In the genomic region with DNA sequence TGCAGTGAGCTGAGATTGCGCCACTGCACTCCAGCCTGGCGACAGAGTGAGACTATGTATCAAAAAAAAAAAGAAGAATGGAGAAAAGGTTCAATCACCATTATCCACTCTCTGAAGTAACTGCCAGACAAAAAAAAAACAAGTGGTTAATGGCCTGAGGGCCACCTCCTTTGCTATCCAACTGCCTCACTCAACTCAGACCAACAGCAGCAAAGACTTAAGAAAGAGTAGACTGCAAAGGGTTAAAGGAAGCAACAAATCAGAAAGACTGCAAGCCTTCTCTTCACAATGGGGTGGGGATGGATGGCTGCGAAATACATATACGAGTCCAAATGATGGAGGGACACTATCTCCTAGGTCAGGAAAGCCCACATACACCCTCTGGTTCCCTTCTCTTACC, we compare ENCODE assay signal across 15 cellular contexts. TPM values are rescaled to one million over a fixed set of nuclear protein-coding genes. Genes with fewer than 3 reads are reported as not detected.
A peak's percentile ranks its signal among the peaks of the same experiment; 100 is the strongest.
DNase-seq lines count a peak whose midpoint lies in the region; ATAC-seq and TF ChIP-seq lines count a peak whose summit lies in the region.
"Had no signal": no experiment of that assay in that cellular context is flagged by ENCODE, and none has a peak within 500 bp of the region (broad histone marks: within the 10 kb centered on the region; RNA-seq: fewer than 3 reads in every experiment).

No MANE protein-coding gene starts in this region.

- H3K4me3 ChIP-seq in sigmoid colon (no peak overlapping the region), right atrium auricular region (no peak overlapping the region)

- H3K9me3 ChIP-seq in sigmoid colon (no peaks in the 10 kb centered on the region), right atrium auricular region (no peaks in the 10 kb centered on the region)
- H3K9me3 ChIP-seq: Caco-2 had no signal

- H3K4me3 Mint-ChIP-seq in activated CD4-positive, alpha-beta T cell treated with anti-CD3 and anti-CD28 coated beads, Interleukin-2, amount 10 ng/mL, durations not matched to agents 7 days and 5 days: peak overlapping the region; percentile 1
- no peak overlapping the region for H3K4me3 Mint-ChIP-seq in activated CD4-positive, alpha-beta T cell treated with anti-CD3 and anti-CD28 coated beads for 36 hours
- peak overlapping the region in 3 of 5 experiments; percentile 14 to 71 (median 33) for H3K4me3 Mint-ChIP-seq in brain
- H3K4me3 Mint-ChIP-seq: CD14-positive monocyte had no signal

- H3K27ac Mint-ChIP-seq in activated CD4-positive, alpha-beta T cell treated with anti-CD3 and anti-CD28 coated beads, Interleukin-2, amount 10 ng/mL, durations not matched to agents 7 days and 5 days: peak overlapping the region; percentile 46
- no peak overlapping the region for H3K27ac Mint-ChIP-seq in activated CD4-positive, alpha-beta T cell treated with anti-CD3 and anti-CD28 coated beads for 36 hours
- no peak overlapping the region for H3K27ac Mint-ChIP-seq in brain

- no peaks in the 10 kb centered on the region for H3K9me3 Mint-ChIP-seq in activated CD4-positive, alpha-beta T cell treated with anti-CD3 and anti-CD28 coated beads, Interleukin-2, amount 10 ng/mL, durations not matched to agents 7 days and 5 days
- H3K9me3 Mint-ChIP-seq in activated CD4-positive, alpha-beta T cell treated with anti-CD3 and anti-CD28 coated beads for 36 hours (ENCODE audit: low read depth): no peaks in the 10 kb centered on the region
- no peaks in the 10 kb centered on the region for H3K9me3 Mint-ChIP-seq in brain
- H3K9me3 Mint-ChIP-seq: CD14-positive monocyte had no signal

- peaks cover 36% of the 10 kb centered on the region for H3K4me1 Mint-ChIP-seq in activated CD4-positive, alpha-beta T cell treated with anti-CD3 and anti-CD28 coated beads, Interleukin-2, amount 10 ng/mL, durations not matched to agents 7 days and 5 days
- H3K4me1 Mint-ChIP-seq in activated CD4-positive, alpha-beta T cell treated with anti-CD3 and anti-CD28 coated beads for 36 hours: peaks cover 29% of the 10 kb centered on the region
- H3K4me1 Mint-ChIP-seq in brain: peaks cover 35% of the 10 kb centered on the region

- TF ChIP-seq CTCF in brain (conservative IDR thresholded peaks at IDR 0.05): no peak
- no peak for TF ChIP-seq CTCF in sigmoid colon (IDR thresholded peaks at IDR 0.05)
- no peak for TF ChIP-seq CTCF in right atrium auricular region (IDR thresholded peaks at IDR 0.05)

- intact Hi-C loops in activated CD4-positive, alpha-beta T cell treated with anti-CD3 and anti-CD28 coated beads for 36 hours (cut with DNase I, micrococcal nuclease): loop anchor here (5.0 to 10.0 kb wide), 3 partner anchors 79 to 189 kb away; partner anchors contain the start of gene SPAG4 (in 1 of the 2)
- intact Hi-C loops in sigmoid colon (cut with DNase I): loop anchor here (5.0 to 10.0 kb wide), 3 partner anchors 79 to 231 kb away; partner anchors contain the start of genes ERGIC3 and SPAG4

- POLR2A ChIA-PET in activated CD4-positive, alpha-beta T cell treated with anti-CD3 and anti-CD28 coated beads, Interleukin-2, amount 10 ng/mL, durations not matched to agents 7 days and 5 days (lab: Charles Lee): no interaction called here
- POLR2A ChIA-PET in activated CD4-positive, alpha-beta T cell treated with anti-CD3 and anti-CD28 coated beads for 36 hours (lab: Charles Lee): interaction anchor here (0.7 kb wide), 1 partner anchor 56 kb away, joined by 5 read pairs; no protein-coding TSS in a partner anchor

- no peak for DNase-seq in activated CD4-positive, alpha-beta T cell treated with anti-CD3 and anti-CD28 coated beads, Interleukin-2, amount 10 ng/mL, durations not matched to agents 7 days and 5 days
- DNase-seq in activated CD4-positive, alpha-beta T cell treated with anti-CD3 and anti-CD28 coated beads for 36 hours: no peak
- DNase-seq in sigmoid colon (peak; percentile 6), NCI-H1092 treated with DMSO at 0.1 percent for 48 hours (lab: John Stamatoyannopoulos, UW) (no peak), right atrium auricular region (ENCODE audit: low spot score) (no peak)
- DNase-seq: KG1, NCI-H1694 treated with DMSO at 0.1 percent for 48 hours, NCI-H2107, NCI-H510A treated with DMSO at 0.1 percent for 48 hours, NCI-H774, Right ventricle myocardium superior had no signal

- TF ChIP-seq EP300 in sigmoid colon (IDR thresholded peaks at IDR 0.05): no peak

- H3K27me3 ChIP-seq in sigmoid colon (no peaks in the 10 kb centered on the region), right atrium auricular region (no peaks in the 10 kb centered on the region)

- peaks cover 3 to 47% (median 10%) of the 10 kb centered on the region in 4 donors for H3K36me3 ChIP-seq in sigmoid colon
- peaks cover 37% of the 10 kb centered on the region for H3K36me3 ChIP-seq in right atrium auricular region

- H3K27me3 Mint-ChIP-seq in activated CD4-positive, alpha-beta T cell treated with anti-CD3 and anti-CD28 coated beads, Interleukin-2, amount 10 ng/mL, durations not matched to agents 7 days and 5 days: no peaks in the 10 kb centered on the region
- H3K27me3 Mint-ChIP-seq in activated CD4-positive, alpha-beta T cell treated with anti-CD3 and anti-CD28 coated beads for 36 hours: no peaks in the 10 kb centered on the region
- H3K27me3 Mint-ChIP-seq in brain: peaks cover 6% of the 10 kb centered on the region

- no peak overlapping the region for H3K27ac ChIP-seq in sigmoid colon
- no peak overlapping the region for H3K27ac ChIP-seq in right atrium auricular region
- H3K27ac ChIP-seq: 22Rv1 had no signal

- no peak for ATAC-seq in activated CD4-positive, alpha-beta T cell treated with anti-CD3 and anti-CD28 coated beads for 36 hours

- H3K36me3 Mint-ChIP-seq in activated CD4-positive, alpha-beta T cell treated with anti-CD3 and anti-CD28 coated beads, Interleukin-2, amount 10 ng/mL, durations not matched to agents 7 days and 5 days (ENCODE audit: low read depth): peaks cover 21% of the 10 kb centered on the region
- H3K36me3 Mint-ChIP-seq in activated CD4-positive, alpha-beta T cell treated with anti-CD3 and anti-CD28 coated beads for 36 hours (ENCODE audit: low read depth): peaks cover 37% of the 10 kb centered on the region
- peaks cover 23% of the 10 kb centered on the region for H3K36me3 Mint-ChIP-seq in brain

- H3K4me1 ChIP-seq in sigmoid colon (peaks cover 0 to 28% (median 24%) of the 10 kb centered on the region in 4 donors), right atrium auricular region (peaks cover 0 to 26% of the 10 kb centered on the region in 2 donors)

- TF ChIP-seq POLR2A in sigmoid colon (IDR thresholded peaks at IDR 0.05): no peak

- 93 to 95% methylated on average over 4 of the region's 4 CpGs for WGBS in sigmoid colon, 2 donors

- CTCF ChIA-PET in activated CD4-positive, alpha-beta T cell treated with anti-CD3 and anti-CD28 coated beads, Interleukin-2, amount 10 ng/mL, durations not matched to agents 7 days and 5 days (lab: Charles Lee): interaction anchor here (0.6 kb wide), 1 partner anchor 22 kb away, joined by 3 read pairs; no protein-coding TSS in a partner anchor
- CTCF ChIA-PET in activated CD4-positive, alpha-beta T cell treated with anti-CD3 and anti-CD28 coated beads for 36 hours (lab: Charles Lee): interaction anchor here (0.7 kb wide), 2 partner anchors 21 to 182 kb away, joined by 3 to 4 read pairs; no protein-coding TSS in a partner anchor

RNA-seq across cellular contexts. Expression of gene NFS1, which starts 3.2 kb away (rescaled TPM):
- total RNA-seq in activated CD4-positive, alpha-beta T cell treated with anti-CD3 and anti-CD28 coated beads, Interleukin-2, amount 10 ng/mL, durations not matched to agents 7 days and 5 days: 10 to 100 TPM; 33.2 to 36.6 TPM
- 10 to 100 TPM; 43.2 to 44.6 TPM for total RNA-seq in activated CD4-positive, alpha-beta T cell treated with anti-CD3 and anti-CD28 coated beads for 36 hours
- polyA plus RNA-seq in brain (ENCODE audit: insufficient read depth, low read depth, low replicate concordance) (44.4 TPM), sigmoid colon (10 to 100 TPM; 19.0 to 29.8 (median 19.2) TPM)
- total RNA-seq in sigmoid colon (10 to 100 TPM; 25.2 to 39.2 (median 32.3) TPM), right atrium auricular region (10 to 100 TPM; 24.6 to 38.7 TPM)

RNA-seq across cellular contexts. Expression of gene ROMO1, which starts 3.2 kb away (rescaled TPM):
- 100 to 1,000 TPM in 1 of 2 experiments, 10 to 100 TPM in 1; 55.0 to 103 TPM for total RNA-seq in activated CD4-positive, alpha-beta T cell treated with anti-CD3 and anti-CD28 coated beads, Interleukin-2, amount 10 ng/mL, durations not matched to agents 7 days and 5 days
- total RNA-seq in activated CD4-positive, alpha-beta T cell treated with anti-CD3 and anti-CD28 coated beads for 36 hours: 100 to 1,000 TPM in 1 of 2 experiments, 10 to 100 TPM in 1; 50.4 to 112 TPM
- 249 TPM for polyA plus RNA-seq in brain (ENCODE audit: insufficient read depth, low read depth, low replicate concordance)
- total RNA-seq in sigmoid colon: 100 to 1,000 TPM; 206 to 512 (median 398) TPM
- 100 to 1,000 TPM; 332 to 621 (median 592) TPM for polyA plus RNA-seq in sigmoid colon
- total RNA-seq in right atrium auricular region: 100 to 1,000 TPM; 263 to 409 TPM

RNA-seq across cellular contexts. Expression of gene CPNE1, which starts 31.3 kb away (rescaled TPM):
- total RNA-seq in activated CD4-positive, alpha-beta T cell treated with anti-CD3 and anti-CD28 coated beads, Interleukin-2, amount 10 ng/mL, durations not matched to agents 7 days and 5 days: 100 to 1,000 TPM; 252 to 256 TPM
- 100 to 1,000 TPM; 249 to 258 TPM for total RNA-seq in activated CD4-positive, alpha-beta T cell treated with anti-CD3 and anti-CD28 coated beads for 36 hours
- polyA plus RNA-seq in brain (ENCODE audit: insufficient read depth, low read depth, low replicate concordance) (337 TPM), sigmoid colon (100 to 1,000 TPM in 1 of 3 donors, 10 to 100 TPM in 2; 71.5 to 118 (median 76.8) TPM)
- total RNA-seq in sigmoid colon (100 to 1,000 TPM in 2 of 4 donors, 10 to 100 TPM in 2; 56.5 to 156 (median 90.1) TPM), right atrium auricular region (10 to 100 TPM; 39.2 to 60.4 TPM)

RNA-seq across cellular contexts. Expression of gene RBM12, which starts 31.3 kb away (rescaled TPM):
- total RNA-seq in activated CD4-positive, alpha-beta T cell treated with anti-CD3 and anti-CD28 coated beads, Interleukin-2, amount 10 ng/mL, durations not matched to agents 7 days and 5 days: 100 to 1,000 TPM; 121 to 127 TPM
- total RNA-seq in activated CD4-positive, alpha-beta T cell treated with anti-CD3 and anti-CD28 coated beads for 36 hours: 100 to 1,000 TPM; 122 to 148 TPM
- 40.6 TPM for polyA plus RNA-seq in brain (ENCODE audit: insufficient read depth, low read depth, low replicate concordance)
- 10 to 100 TPM; 24.6 to 26.4 (median 25.7) TPM for total RNA-seq in sigmoid colon
- polyA plus RNA-seq in sigmoid colon: 10 to 100 TPM; 10.2 to 23.1 (median 12.0) TPM
- total RNA-seq in right atrium auricular region: 10 to 100 TPM; 18.4 to 20.9 TPM

RNA-seq across cellular contexts. Expression of gene RBM39, which starts 46.1 kb away (rescaled TPM):
- 100 to 1,000 TPM; 374 to 396 TPM for total RNA-seq in activated CD4-positive, alpha-beta T cell treated with anti-CD3 and anti-CD28 coated beads, Interleukin-2, amount 10 ng/mL, durations not matched to agents 7 days and 5 days
- total RNA-seq in activated CD4-positive, alpha-beta T cell treated with anti-CD3 and anti-CD28 coated beads for 36 hours: 100 to 1,000 TPM; 303 to 356 TPM
- polyA plus RNA-seq in brain (ENCODE audit: insufficient read depth, low read depth, low replicate concordance) (105 TPM), sigmoid colon (100 to 1,000 TPM in 1 of 3 donors, 10 to 100 TPM in 2; 68.2 to 166 (median 94.9) TPM)
- total RNA-seq in sigmoid colon (100 to 1,000 TPM; 281 to 408 (median 296) TPM), right atrium auricular region (100 to 1,000 TPM; 106 to 112 TPM)
